9 cellular contexts compared by ENCODE assay signal in the genomic region with DNA sequence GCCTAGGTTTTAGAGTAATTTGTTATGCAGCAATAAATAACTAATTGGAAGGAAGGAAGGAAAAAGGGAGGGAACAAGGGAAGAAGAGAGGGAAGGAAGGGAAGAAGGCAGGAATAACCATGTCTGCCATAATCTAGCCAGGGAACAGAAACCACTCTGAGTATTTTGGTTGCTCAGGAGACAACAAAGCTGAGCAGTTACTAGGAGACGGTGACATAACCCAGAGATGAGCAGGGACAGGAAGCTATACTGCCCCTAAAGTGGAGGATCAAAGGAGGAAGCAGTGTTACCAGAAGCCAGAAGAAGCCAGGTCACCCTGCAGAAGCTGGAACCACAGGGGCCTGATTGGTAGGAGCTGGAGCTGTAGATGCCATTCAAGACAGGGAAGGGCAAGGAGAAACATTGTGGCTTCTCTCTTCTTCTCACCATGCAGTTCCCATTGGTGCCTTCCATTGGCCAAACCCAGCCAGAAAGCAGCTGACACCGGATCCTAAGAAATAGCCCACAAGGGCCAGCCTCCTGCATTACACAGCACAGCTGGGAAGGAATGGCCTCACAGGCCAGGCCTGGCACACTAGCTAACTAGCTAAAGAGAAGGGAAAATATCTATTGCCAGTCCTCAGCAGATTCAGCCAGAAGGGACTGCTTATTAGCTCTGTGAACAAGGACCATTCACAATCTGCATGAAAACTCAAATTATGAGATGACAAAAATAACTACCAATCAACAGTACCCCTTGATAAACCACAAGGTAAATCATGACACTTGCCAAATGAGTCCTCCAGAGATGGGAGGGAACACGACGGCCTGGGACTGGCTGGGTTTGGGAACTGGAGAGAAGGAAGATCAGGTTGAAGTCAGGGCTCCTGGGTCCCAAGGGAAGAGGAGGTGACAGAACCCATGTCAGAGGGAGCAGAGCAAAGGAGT.
DNase-seq lines count a peak whose midpoint lies in the region; ATAC-seq lines count a peak whose summit lies in the region.
"Had no signal": no experiment of that assay in that cellular context is flagged by ENCODE, and none has a peak within 500 bp of the region (broad histone marks: within the 10 kb centered on the region; RNA-seq: fewer than 3 reads in every experiment).

No MANE protein-coding gene starts in this region.

- H3K27me3 ChIP-seq in effector memory CD4-positive, alpha-beta T cell (replicated peaks; ENCODE audit: control insufficient read depth, insufficient read depth, low read length, poor library complexity, severe bottlenecking): no peaks in the 10 kb centered on the region

- H3K27ac Mint-ChIP-seq in activated T-cell treated with anti-CD3 and anti-CD28 coated beads, Interleukin-2, amount 50 U/mL, for 24 hours: peak overlapping the region; percentile 85
- peak overlapping the region; percentile 78 for H3K27ac Mint-ChIP-seq in stimulated activated naive B cell treated with anti-CD40 and anti-IgM and Interleukin-4, amounts not matched to agents 10 μg/mL and 1 μg/mL and 100 μg/mL, for 72 hours
- no peak overlapping the region for H3K27ac Mint-ChIP-seq in naive thymus-derived CD8-positive, alpha-beta T cell

- H3K4me1 ChIP-seq in effector memory CD4-positive, alpha-beta T cell (ENCODE audit: control insufficient read depth, insufficient read depth, low read length, poor library complexity, severe bottlenecking): peaks cover 4% of the 10 kb centered on the region

- no peak overlapping the region for H3K27ac ChIP-seq in effector memory CD4-positive, alpha-beta T cell (ENCODE audit: insufficient read depth, low read length, poor library complexity, severe bottlenecking)

- H3K4me3 Mint-ChIP-seq in activated T-cell treated with anti-CD3 and anti-CD28 coated beads, Interleukin-2, amount 50 U/mL, for 24 hours: no peak overlapping the region
- H3K4me3 Mint-ChIP-seq in stimulated activated naive B cell treated with anti-CD40 and anti-IgM and Interleukin-4, amounts not matched to agents 10 μg/mL and 1 μg/mL and 100 μg/mL, for 72 hours: peak overlapping the region in 1 of 2 donors; percentile 49
- H3K4me3 Mint-ChIP-seq in naive thymus-derived CD8-positive, alpha-beta T cell: peak overlapping the region in 3 of 10 donors; percentile 23 to 64 (median 29)

- peak; percentile 21 for ATAC-seq in HG02885 (IDR thresholded peaks at IDR 0.05; ENCODE audit: poor library complexity, unreplicated experiment)
- peak; percentile 13 to 22 for ATAC-seq in stimulated activated naive B cell treated with anti-CD40 and anti-IgM and Interleukin-4, amounts not matched to agents 10 μg/mL and 1 μg/mL and 100 μg/mL, for 72 hours (replicated peaks)
- ATAC-seq in naive thymus-derived CD8-positive, alpha-beta T cell: no peak

- H3K4me1 Mint-ChIP-seq in activated T-cell treated with anti-CD3 and anti-CD28 coated beads, Interleukin-2, amount 50 U/mL, for 24 hours (ENCODE audit: low read depth): peaks cover 19% of the 10 kb centered on the region
- H3K4me1 Mint-ChIP-seq in stimulated activated naive B cell treated with anti-CD40 and anti-IgM and Interleukin-4, amounts not matched to agents 10 μg/mL and 1 μg/mL and 100 μg/mL, for 72 hours: peaks cover 16 to 21% of the 10 kb centered on the region in 2 donors
- H3K4me1 Mint-ChIP-seq in naive thymus-derived CD8-positive, alpha-beta T cell: peaks cover 0 to 7% (median 2%) of the 10 kb centered on the region in 4 donors

- no peaks in the 10 kb centered on the region for H3K36me3 ChIP-seq in effector memory CD4-positive, alpha-beta T cell (ENCODE audit: control insufficient read depth, insufficient read depth, low read length)

- no peak overlapping the region for H3K4me3 ChIP-seq in effector memory CD4-positive, alpha-beta T cell (ENCODE audit: insufficient read depth, low read depth, low read length, poor library complexity, severe bottlenecking)

- no peaks in the 10 kb centered on the region for H3K36me3 Mint-ChIP-seq in activated T-cell treated with anti-CD3 and anti-CD28 coated beads, Interleukin-2, amount 50 U/mL, for 24 hours (ENCODE audit: low read depth)
- H3K36me3 Mint-ChIP-seq in stimulated activated naive B cell treated with anti-CD40 and anti-IgM and Interleukin-4, amounts not matched to agents 10 μg/mL and 1 μg/mL and 100 μg/mL, for 72 hours: no peaks in the 10 kb centered on the region
- H3K36me3 Mint-ChIP-seq in naive thymus-derived CD8-positive, alpha-beta T cell: peaks cover 0 to 2% (median under 1%) of the 10 kb centered on the region in 3 donors

- no peaks in the 10 kb centered on the region for H3K9me3 ChIP-seq in effector memory CD4-positive, alpha-beta T cell (ENCODE audit: control insufficient read depth, low read length)

- POLR2A ChIA-PET in naive thymus-derived CD8-positive, alpha-beta T cell (lab: Charles Lee): no interaction called here

- H3K27me3 Mint-ChIP-seq in activated T-cell treated with anti-CD3 and anti-CD28 coated beads, Interleukin-2, amount 50 U/mL, for 24 hours: peaks cover 41% of the 10 kb centered on the region
- H3K27me3 Mint-ChIP-seq in stimulated activated naive B cell treated with anti-CD40 and anti-IgM and Interleukin-4, amounts not matched to agents 10 μg/mL and 1 μg/mL and 100 μg/mL, for 72 hours: peaks cover 56 to 69% of the 10 kb centered on the region in 2 donors
- peaks cover 27 to 64% (median 40%) of the 10 kb centered on the region in 5 donors for H3K27me3 Mint-ChIP-seq in naive thymus-derived CD8-positive, alpha-beta T cell

- DNase-seq in activated T-cell treated with anti-CD3 and anti-CD28 coated beads, Interleukin-2, amount 50 U/mL, for 24 hours: no peak
- no peak for DNase-seq in activated T-cell treated with anti-CD3 and anti-CD28 coated beads for 4 hours
- peak; percentile 90 for DNase-seq in NOMO-1 treated with DMSO at 0.1 percent for 48 hours (lab: John Stamatoyannopoulos, UW; ENCODE audit: unreplicated experiment)
- DNase-seq in stimulated activated naive B cell treated with anti-CD40 and anti-IgM and Interleukin-4, amounts not matched to agents 10 μg/mL and 1 μg/mL and 100 μg/mL, for 72 hours: no peak
- DNase-seq in naive thymus-derived CD8-positive, alpha-beta T cell: no peak
- no peak for DNase-seq in effector memory CD4-positive, alpha-beta T cell
- no peak for DNase-seq in stimulated activated CD4-positive, alpha-beta T cell treated with anti-CD3 and anti-CD28 coated beads, Interleukin-4, amount 100 ng/mL, for 1 hour
- DNase-seq: NCI-H187 had no signal

- H3K9me3 Mint-ChIP-seq in activated T-cell treated with anti-CD3 and anti-CD28 coated beads, Interleukin-2, amount 50 U/mL, for 24 hours: no peaks in the 10 kb centered on the region
- H3K9me3 Mint-ChIP-seq in stimulated activated naive B cell treated with anti-CD40 and anti-IgM and Interleukin-4, amounts not matched to agents 10 μg/mL and 1 μg/mL and 100 μg/mL, for 72 hours: peaks cover 0 to 4% of the 10 kb centered on the region in 2 donors
- peaks cover 0 to 2% (median 0%) of the 10 kb centered on the region in 9 donors for H3K9me3 Mint-ChIP-seq in naive thymus-derived CD8-positive, alpha-beta T cell

Comparison
In these comparisons a context has a peak if more than half of its experiments do, and no peak if none do; other contexts are left out.
1. H3K27ac Mint-ChIP-seq: peak in activated T-cell treated with anti-CD3 and anti-CD28 coated beads, Interleukin-2, amount 50 U/mL, for 24 hours (single experiment) and stimulated activated naive B cell treated with anti-CD40 and anti-IgM and Interleukin-4, amounts not matched to agents 10 μg/mL and 1 μg/mL and 100 μg/mL, for 72 hours (single experiment); none in naive thymus-derived CD8-positive, alpha-beta T cell (0 of 10).
2. ATAC-seq: peak in HG02885 (single experiment) and stimulated activated naive B cell treated with anti-CD40 and anti-IgM and Interleukin-4, amounts not matched to agents 10 μg/mL and 1 μg/mL and 100 μg/mL, for 72 hours (2 of 2); none in naive thymus-derived CD8-positive, alpha-beta T cell (0 of 2).